1 cellular context compared by ENCODE assay signal in genomic region chr1:145891587-145892485, GRCh38.
TF ChIP-seq lines count a peak whose summit lies in the region.

No MANE protein-coding gene starts in this region.

TF ChIP-seq in HepG2, 621 proteins besides CTCF, POLR2A, EP300 and RAD21 (continued from another document and continues in another):
- TF ChIP-seq MIER3 (CRISPR knock-in tag; IDR thresholded peaks at IDR 0.05; ENCODE audit: borderline replicate concordance) = peak; percentile 88; the same call in 1 of the 2 replicates
- peak; percentile 65; the same call in 1 of the 2 replicates for TF ChIP-seq ZBTB38 (CRISPR knock-in tag; IDR thresholded peaks at IDR 0.05)
- TF ChIP-seq HNRNPUL1 (IDR thresholded peaks at IDR 0.05; ENCODE audit: low read depth, low read length) = no peak
- TF ChIP-seq SRSF9 (IDR thresholded peaks at IDR 0.05; ENCODE audit: borderline replicate concordance, insufficient read depth, low read depth, low read length, poor library complexity, severe bottlenecking) = no peak
- TF ChIP-seq CBFB (CRISPR knock-in tag; IDR thresholded peaks at IDR 0.05) = peak; percentile 64; the same call in 1 of the 2 replicates
- no peak for TF ChIP-seq CHD4 (IDR thresholded peaks at IDR 0.05; ENCODE audit: borderline replicate concordance, low read length)
- TF ChIP-seq ZNF501 (CRISPR knock-in tag; IDR thresholded peaks at IDR 0.05) = peak; percentile 89
- TF ChIP-seq LCORL (IDR thresholded peaks at IDR 0.05) = no peak
- TF ChIP-seq LCORL (CRISPR knock-in tag; IDR thresholded peaks at IDR 0.05) = peak; percentile 47; the same call in 1 of the 2 replicates
- TF ChIP-seq TBP (CRISPR knock-in tag; IDR thresholded peaks at IDR 0.05) = no peak
- no peak for TF ChIP-seq ARNT (IDR thresholded peaks at IDR 0.05)
- 0 out of 2 replicates have a peak, but pooled peaks have one; percentile 32 for TF ChIP-seq ISX (CRISPR knock-in tag; conservative IDR thresholded peaks at IDR 0.05)
- TF ChIP-seq HINFP (CRISPR knock-in tag; IDR thresholded peaks at IDR 0.05; ENCODE audit: low read depth) = no peak
- no peak for TF ChIP-seq ZNF205 (CRISPR knock-in tag; IDR thresholded peaks at IDR 0.05)
- TF ChIP-seq E2F2 (CRISPR knock-in tag; IDR thresholded peaks at IDR 0.05; ENCODE audit: borderline replicate concordance) = no peak
- no peak for TF ChIP-seq KIAA2018 (CRISPR knock-in tag; IDR thresholded peaks at IDR 0.05; ENCODE audit: borderline replicate concordance)
- TF ChIP-seq ZNF839 (CRISPR knock-in tag; IDR thresholded peaks at IDR 0.05; ENCODE audit: borderline replicate concordance) = no peak
- TF ChIP-seq MBNL3 (CRISPR knock-in tag; conservative IDR thresholded peaks at IDR 0.05) = no peak
- TF ChIP-seq ZNF367 (CRISPR knock-in tag; IDR thresholded peaks at IDR 0.05; ENCODE audit: borderline replicate concordance) = no peak
- TF ChIP-seq ZNF816 (CRISPR knock-in tag; IDR thresholded peaks at IDR 0.05; ENCODE audit: borderline replicate concordance) = peak; percentile 37; the same call in 1 of the 2 replicates
- no peak for TF ChIP-seq HOXA9 (CRISPR knock-in tag; IDR thresholded peaks at IDR 0.05; ENCODE audit: borderline replicate concordance)
- no peak for TF ChIP-seq MATR3 (CRISPR knock-in tag; IDR thresholded peaks at IDR 0.05)
- no peak for TF ChIP-seq E2F1 (CRISPR knock-in tag; IDR thresholded peaks at IDR 0.05)
- no peak for TF ChIP-seq ZNF598 (CRISPR knock-in tag; IDR thresholded peaks at IDR 0.05; ENCODE audit: borderline replicate concordance)
- TF ChIP-seq PREB (CRISPR knock-in tag; IDR thresholded peaks at IDR 0.05) = no peak
- TF ChIP-seq RBM22 (optimal IDR thresholded peaks at IDR 0.05; ENCODE audit: low read length) = no peak
- TF ChIP-seq ZNF12 (CRISPR knock-in tag; IDR thresholded peaks at IDR 0.05) = peak; percentile 59
- TF ChIP-seq ZNF577 (CRISPR knock-in tag; IDR thresholded peaks at IDR 0.05; ENCODE audit: borderline replicate concordance, low read depth) = no peak
- no peak for TF ChIP-seq AFF4 (CRISPR knock-in tag; IDR thresholded peaks at IDR 0.05)
- peak; percentile 80; the same call in 1 of the 2 replicates for TF ChIP-seq HOMEZ (CRISPR knock-in tag; IDR thresholded peaks at IDR 0.05; ENCODE audit: low read depth)
- peak; percentile 78; the same call in 1 of the 2 replicates for TF ChIP-seq TP53 (CRISPR knock-in tag; conservative IDR thresholded peaks at IDR 0.05)
- no peak for TF ChIP-seq ZNF7 (CRISPR knock-in tag; IDR thresholded peaks at IDR 0.05)
- TF ChIP-seq TARDBP (CRISPR knock-in tag; IDR thresholded peaks at IDR 0.05) = peak; percentile 76
- 0 out of 2 replicates have a peak, but pooled peaks have one; percentile 49 for TF ChIP-seq ZNF790 (CRISPR knock-in tag; IDR thresholded peaks at IDR 0.05; ENCODE audit: borderline replicate concordance)
- TF ChIP-seq ZNF687 (CRISPR knock-in tag; IDR thresholded peaks at IDR 0.05) = peak; percentile 76
- TF ChIP-seq TCF7L2 (IDR thresholded peaks at IDR 0.05; ENCODE audit: low read depth, low read length) = no peak
- TF ChIP-seq MED1 (CRISPR knock-in tag; IDR thresholded peaks at IDR 0.05) = peak; percentile 86
